ENCODE assay signal across 11 cellular contexts in genomic region chr15:48493084-48493762, GRCh38.
DNase-seq lines count a peak whose midpoint lies in the region; ATAC-seq and FAIRE-seq lines count a peak whose summit lies in the region.
"Had no signal": no experiment of that assay in that cellular context is flagged by ENCODE, and none has a peak within 500 bp of the region (broad histone marks: within the 10 kb centered on the region; RNA-seq: fewer than 3 reads in every experiment).

No MANE protein-coding gene starts in this region.

- peak; percentile 98 for FAIRE-seq in endometrium (lab: Jason Lieb, UNC)
- FAIRE-seq: A204.1 had no signal

- no peak overlapping the region for H2AFZ ChIP-seq in ACC112 (ENCODE audit: low read length, unreplicated experiment)

- no peaks in the 10 kb centered on the region for H3K36me3 Mint-ChIP-seq in natural killer cell treated with Interleukin-12 subunit alpha and Interleukin-12 subunit beta and Interleukin-15 and Interleukin-18, amount 100 ng/mL, for 72 hours

- H3K36me3 ChIP-seq in ACC112 (ENCODE audit: insufficient read depth, low read length) (peaks cover 54% of the 10 kb centered on the region), muscle layer of duodenum (ENCODE audit: control insufficient read depth in 1 of 2, insufficient read depth in 2 of 2, low read length in 2 of 2) (peaks cover 23 to 67% of the 10 kb centered on the region in 2 donors)

- no peaks in the 10 kb centered on the region for H3K27me3 Mint-ChIP-seq in stimulated activated naive CD8-positive, alpha-beta T cell treated with anti-CD3 and anti-CD28 coated beads, Interleukin-15, amount 100 ng/mL, for 72 hours
- peaks cover 0 to 9% of the 10 kb centered on the region in 2 donors for H3K27me3 Mint-ChIP-seq in natural killer cell treated with Interleukin-12 subunit alpha and Interleukin-12 subunit beta and Interleukin-15 and Interleukin-18, amount 100 ng/mL, for 72 hours
- H3K27me3 Mint-ChIP-seq: activated T-helper 17 cell treated with anti-CD3 and anti-CD28 coated beads, Interleukin-2, amount 50 U/mL, for 72 hours had no signal

- no peaks in the 10 kb centered on the region for H3K4me1 Mint-ChIP-seq in stimulated activated naive CD8-positive, alpha-beta T cell treated with anti-CD3 and anti-CD28 coated beads, Interleukin-15, amount 100 ng/mL, for 72 hours
- no peaks in the 10 kb centered on the region for H3K4me1 Mint-ChIP-seq in natural killer cell treated with Interleukin-12 subunit alpha and Interleukin-12 subunit beta and Interleukin-15 and Interleukin-18, amount 100 ng/mL, for 72 hours (ENCODE audit: low read depth in 2 of 2)
- H3K4me1 Mint-ChIP-seq: activated T-helper 17 cell treated with anti-CD3 and anti-CD28 coated beads, Interleukin-2, amount 50 U/mL, for 72 hours had no signal

- no peaks in the 10 kb centered on the region for H3K9me3 ChIP-seq in muscle layer of duodenum (ENCODE audit: control insufficient read depth in 1 of 2, low read length in 2 of 2)

- ATAC-seq in stimulated activated naive CD8-positive, alpha-beta T cell treated with anti-CD3 and anti-CD28 coated beads, Interleukin-15, amount 100 ng/mL, for 72 hours = no peak
- ATAC-seq in GM18868 (IDR thresholded peaks at IDR 0.05; ENCODE audit: unreplicated experiment) = no peak
- no peak for ATAC-seq in natural killer cell treated with Interleukin-12 subunit alpha and Interleukin-12 subunit beta and Interleukin-15 and Interleukin-18, amount 100 ng/mL, for 72 hours
- ATAC-seq: activated T-helper 17 cell treated with anti-CD3 and anti-CD28 coated beads, Interleukin-2, amount 50 U/mL, for 72 hours had no signal

- H3K79me2 ChIP-seq in ACC112 (ENCODE audit: control insufficient read depth, insufficient read depth, low read length, unreplicated experiment) = no peaks in the 10 kb centered on the region

- H3K4me3 ChIP-seq in ACC112 (ENCODE audit: low read depth, low read length) = peak overlapping the region; percentile 51; the same call in 1 of the 2 replicates
- no peak overlapping the region for H3K4me3 ChIP-seq in muscle layer of duodenum (ENCODE audit: low read depth in 1 of 2, low read length in 2 of 2)

- peak; percentile 37 for DNase-seq in NCI-H226
- no peak for DNase-seq in NCI-H1436 treated with DMSO at 0.1 percent for 48 hours (lab: John Stamatoyannopoulos, UW)
- DNase-seq in stimulated activated naive CD8-positive, alpha-beta T cell treated with anti-CD3 and anti-CD28 coated beads, Interleukin-15, amount 100 ng/mL, for 72 hours = no peak
- no peak for DNase-seq in natural killer cell treated with Interleukin-12 subunit alpha and Interleukin-12 subunit beta and Interleukin-15 and Interleukin-18, amount 100 ng/mL, for 72 hours (ENCODE audit: low spot score)
- DNase-seq: stimulated activated CD4-positive, alpha-beta T cell treated with anti-CD3 and anti-CD28 coated beads, Interleukin-1b, Interleukin-23, amount 100 ng/mL, for 48 hours had no signal

- no peaks in the 10 kb centered on the region for H3K9me3 Mint-ChIP-seq in stimulated activated naive CD8-positive, alpha-beta T cell treated with anti-CD3 and anti-CD28 coated beads, Interleukin-15, amount 100 ng/mL, for 72 hours
- no peaks in the 10 kb centered on the region for H3K9me3 Mint-ChIP-seq in natural killer cell treated with Interleukin-12 subunit alpha and Interleukin-12 subunit beta and Interleukin-15 and Interleukin-18, amount 100 ng/mL, for 72 hours
- H3K9me3 Mint-ChIP-seq: activated T-helper 17 cell treated with anti-CD3 and anti-CD28 coated beads, Interleukin-2, amount 50 U/mL, for 72 hours had no signal

- H3K27me3 ChIP-seq in ACC112 (ENCODE audit: insufficient read depth, low read length) (no peaks in the 10 kb centered on the region), muscle layer of duodenum (ENCODE audit: low read depth, low read length) (no peaks in the 10 kb centered on the region)

- H3K4me1 ChIP-seq in ACC112 (ENCODE audit: control insufficient read depth, insufficient read depth, low read length, unreplicated experiment) (peaks cover 33% of the 10 kb centered on the region), muscle layer of duodenum (ENCODE audit: control insufficient read depth in 1 of 2, insufficient read depth in 2 of 2, low read length in 2 of 2) (no peaks in the 10 kb centered on the region)

- H3K27ac ChIP-seq in ACC112 (ENCODE audit: low read depth, low read length) (peak overlapping the region; percentile 95), muscle layer of duodenum (ENCODE audit: low read length) (peak overlapping the region; percentile 13)

- no peak overlapping the region for H3K4me3 Mint-ChIP-seq in stimulated activated naive CD8-positive, alpha-beta T cell treated with anti-CD3 and anti-CD28 coated beads, Interleukin-15, amount 100 ng/mL, for 72 hours
- no peak overlapping the region for H3K4me3 Mint-ChIP-seq in natural killer cell treated with Interleukin-12 subunit alpha and Interleukin-12 subunit beta and Interleukin-15 and Interleukin-18, amount 100 ng/mL, for 72 hours
- H3K4me3 Mint-ChIP-seq: activated T-helper 17 cell treated with anti-CD3 and anti-CD28 coated beads, Interleukin-2, amount 50 U/mL, for 72 hours had no signal

- no peak overlapping the region for H3K27ac Mint-ChIP-seq in stimulated activated naive CD8-positive, alpha-beta T cell treated with anti-CD3 and anti-CD28 coated beads, Interleukin-15, amount 100 ng/mL, for 72 hours
- no peak overlapping the region for H3K27ac Mint-ChIP-seq in natural killer cell treated with Interleukin-12 subunit alpha and Interleukin-12 subunit beta and Interleukin-15 and Interleukin-18, amount 100 ng/mL, for 72 hours
- H3K27ac Mint-ChIP-seq: activated T-helper 17 cell treated with anti-CD3 and anti-CD28 coated beads, Interleukin-2, amount 50 U/mL, for 72 hours had no signal
